Comparison of ENCODE assay signal across 11 cellular contexts in genomic region chr10:19638873-19639233, GRCh38.
DNase-seq lines count a peak whose midpoint lies in the region; ATAC-seq and TF ChIP-seq lines count a peak whose summit lies in the region.
"Had no signal": no experiment of that assay in that cellular context is flagged by ENCODE, and none has a peak within 500 bp of the region (broad histone marks: within the 10 kb centered on the region; RNA-seq: fewer than 3 reads in every experiment).

No MANE protein-coding gene starts in this region.

- H3K36me3 Mint-ChIP-seq in type B pancreatic cell: no peaks in the 10 kb centered on the region
- H3K36me3 Mint-ChIP-seq: CD4-positive, CD25-positive, alpha-beta regulatory T cell; stimulated activated effector memory CD8-positive, alpha-beta T cell treated with anti-CD3 and anti-CD28 coated beads, Interleukin-12 subunit alpha, Interleukin-12 subunit beta, amount 100 ng/mL, for 72 hours had no signal

- DNase-seq in AG04450 (ENCODE audit: low read depth, low spot score) (no peak), fibroblast of pulmonary artery (ENCODE audit: low read depth) (no peak), iPS-NIHi11 (ENCODE audit: low spot score) (no peak), type B pancreatic cell (ENCODE audit: extremely low spot score, unreplicated experiment) (no peak)
- no peak for DNase-seq in stimulated activated naive CD4-positive, alpha-beta T cell (lab: John Stamatoyannopoulos, UW)
- DNase-seq: CD4-positive, CD25-positive, alpha-beta regulatory T cell; NCI-H146 had no signal

- H3K4me2 ChIP-seq in OCI-LY3 (ENCODE audit: low read length): peak overlapping the region; percentile 46

- no peaks in the 10 kb centered on the region for H3K9me3 ChIP-seq in AG04450 (ENCODE audit: control insufficient read depth, insufficient read depth, low read length)
- H3K9me3 ChIP-seq in OCI-LY3 (ENCODE audit: insufficient read depth, low read length): no peaks in the 10 kb centered on the region
- H3K9me3 ChIP-seq in neutrophil: no peaks in the 10 kb centered on the region

- no peak overlapping the region for H3K27ac Mint-ChIP-seq in type B pancreatic cell
- H3K27ac Mint-ChIP-seq: CD4-positive, CD25-positive, alpha-beta regulatory T cell; stimulated activated effector memory CD8-positive, alpha-beta T cell treated with anti-CD3 and anti-CD28 coated beads, Interleukin-12 subunit alpha, Interleukin-12 subunit beta, amount 100 ng/mL, for 72 hours had no signal

- H4K20me1 ChIP-seq in OCI-LY3 (ENCODE audit: insufficient read depth, low read length): no peaks in the 10 kb centered on the region

- no peaks in the 10 kb centered on the region for H3K36me3 ChIP-seq in OCI-LY3 (replicated peaks; ENCODE audit: low read depth, low read length)
- no peaks in the 10 kb centered on the region for H3K36me3 ChIP-seq in neutrophil

- CTCF ChIA-PET in AG04450 (lab: Charles Lee): interaction anchor here (0.6 to 1.2 kb wide), 4 partner anchors 9 to 959 kb away, joined by 3 to 5 read pairs (median 4); no protein-coding TSS in a partner anchor

- peaks cover 6% of the 10 kb centered on the region for H3K4me1 Mint-ChIP-seq in type B pancreatic cell (ENCODE audit: unreplicated experiment)
- H3K4me1 Mint-ChIP-seq: stimulated activated effector memory CD8-positive, alpha-beta T cell treated with anti-CD3 and anti-CD28 coated beads, Interleukin-12 subunit alpha, Interleukin-12 subunit beta, amount 100 ng/mL, for 72 hours had no signal

- peak overlapping the region; percentile 31 for H3K27ac ChIP-seq in AG04450 (ENCODE audit: low read depth, low read length)
- H3K27ac ChIP-seq in OCI-LY3 (ENCODE audit: low read length): no peak overlapping the region
- peak overlapping the region; percentile 71 for H3K27ac ChIP-seq in neutrophil

- no peak overlapping the region for H3K9ac ChIP-seq in OCI-LY3 (ENCODE audit: low read length)

- no peaks in the 10 kb centered on the region for H3K27me3 ChIP-seq in AG04450 (ENCODE audit: control insufficient read depth, insufficient read depth, low read length)
- H3K27me3 ChIP-seq in OCI-LY3 (ENCODE audit: low read depth, low read length): no peaks in the 10 kb centered on the region
- no peaks in the 10 kb centered on the region for H3K27me3 ChIP-seq in neutrophil

- ATAC-seq in HG02852 (IDR thresholded peaks at IDR 0.05; ENCODE audit: unreplicated experiment): no peak
- ATAC-seq: stimulated activated effector memory CD8-positive, alpha-beta T cell treated with anti-CD3 and anti-CD28 coated beads, Interleukin-12 subunit alpha, Interleukin-12 subunit beta, amount 100 ng/mL, for 72 hours had no signal

- POLR2A ChIA-PET in AG04450 (lab: Yijun Ruan, JAX): interaction anchor here (0.8 to 1.6 kb wide), 7 partner anchors 10 to 177 kb away, joined by 3 to 13 read pairs (median 4); partner anchors contain the start of gene PLXDC2

- TF ChIP-seq CTCF in AG04450 (IDR thresholded peaks at IDR 0.05; ENCODE audit: low read depth, low read length) (no peak), OCI-LY3 (IDR thresholded peaks at IDR 0.05; ENCODE audit: low read depth, low read length) (no peak), fibroblast of pulmonary artery (IDR thresholded peaks at IDR 0.05; ENCODE audit: low read length, missing control alignments) (no peak), neutrophil (IDR thresholded peaks at IDR 0.05) (no peak), type B pancreatic cell (conservative IDR thresholded peaks at IDR 0.05) (no peak)

- no peak overlapping the region for H2AFZ ChIP-seq in OCI-LY3 (ENCODE audit: low read depth, low read length)

- no peaks in the 10 kb centered on the region for H3K9me3 Mint-ChIP-seq in type B pancreatic cell

- no peaks in the 10 kb centered on the region for H3K79me2 ChIP-seq in OCI-LY3 (ENCODE audit: low read length)

- no peak overlapping the region for H3K4me3 Mint-ChIP-seq in type B pancreatic cell
- H3K4me3 Mint-ChIP-seq: CD4-positive, CD25-positive, alpha-beta regulatory T cell; stimulated activated effector memory CD8-positive, alpha-beta T cell treated with anti-CD3 and anti-CD28 coated beads, Interleukin-12 subunit alpha, Interleukin-12 subunit beta, amount 100 ng/mL, for 72 hours had no signal

- H3K27me3 Mint-ChIP-seq in type B pancreatic cell: no peaks in the 10 kb centered on the region
- H3K27me3 Mint-ChIP-seq: CD4-positive, CD25-positive, alpha-beta regulatory T cell had no signal

- no peaks in the 10 kb centered on the region for H3K4me1 ChIP-seq in OCI-LY3 (ENCODE audit: low read length)
- H3K4me1 ChIP-seq in neutrophil (ENCODE audit: control insufficient read depth in 1 of 2, insufficient read depth in 1 of 2, low read depth in 1 of 2, low read length in 1 of 2): peaks cover 0 to 8% of the 10 kb centered on the region in 2 experiments

- H3K4me3 ChIP-seq in AG04450 (ENCODE audit: low read depth, low read length): peak overlapping the region; percentile 46
- peak overlapping the region; percentile 44 for H3K4me3 ChIP-seq in OCI-LY3 (ENCODE audit: low read length)
- H3K4me3 ChIP-seq in fibroblast of pulmonary artery (replicated peaks; ENCODE audit: low read depth, low read length): peak overlapping the region; percentile 36
- H3K4me3 ChIP-seq in neutrophil (ENCODE audit: low read depth in 1 of 2, low read length in 1 of 2): peak overlapping the region; percentile 7 to 51
